Comparison of ENCODE assay signal across 1 cellular context in the genomic region with DNA sequence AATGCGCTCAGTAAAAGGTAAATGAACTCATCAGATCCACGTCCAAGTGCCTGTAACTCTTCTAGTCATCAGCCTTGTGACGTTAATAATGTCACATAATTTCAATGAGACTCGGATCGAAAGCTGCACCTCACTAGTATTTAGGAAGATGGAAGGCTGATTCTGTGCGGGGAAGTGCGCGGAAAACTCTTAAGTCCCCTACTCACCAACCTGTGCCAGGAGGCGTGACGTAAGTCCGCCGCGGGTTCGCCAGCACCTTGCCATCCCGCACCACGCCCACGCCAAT.
TF ChIP-seq lines count a peak whose summit lies in the region.

No MANE protein-coding gene starts in this region.

TF ChIP-seq in HepG2, 621 proteins besides CTCF, POLR2A, EP300 and RAD21 (continued from another document and continues in another):
- TF ChIP-seq, protein P1, sequence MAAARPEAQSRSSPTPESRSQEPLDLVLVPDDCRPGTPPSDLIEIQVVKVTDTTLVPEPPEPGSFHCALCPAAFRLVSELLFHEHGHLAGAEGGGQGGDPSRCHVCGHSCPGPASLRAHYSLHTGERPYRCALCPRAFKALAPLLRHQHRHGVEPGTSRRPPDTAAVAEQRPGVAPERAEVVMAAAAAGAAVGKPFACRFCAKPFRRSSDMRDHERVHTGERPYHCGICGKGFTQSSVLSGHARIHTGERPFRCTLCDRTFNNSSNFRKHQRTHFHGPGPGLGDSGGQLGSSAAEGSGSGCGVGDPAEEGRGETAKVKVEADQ (CRISPR knock-in tag; IDR thresholded peaks at IDR 0.05; ENCODE audit: borderline replicate concordance), result no peak
- TF ChIP-seq ZNF839 (CRISPR knock-in tag; IDR thresholded peaks at IDR 0.05; ENCODE audit: borderline replicate concordance) (no peak), MXI1 (IDR thresholded peaks at IDR 0.05; ENCODE audit: borderline replicate concordance, low read depth, low read length) (no peak; the same call in 2 of the 3 replicates), ZNF234 (CRISPR knock-in tag; conservative IDR thresholded peaks at IDR 0.05) (no peak), NAIF1 (CRISPR knock-in tag; IDR thresholded peaks at IDR 0.05; ENCODE audit: borderline replicate concordance) (no peak), RXRB (CRISPR knock-in tag; IDR thresholded peaks at IDR 0.05; ENCODE audit: borderline replicate concordance) (no peak), NFKB2 (CRISPR knock-in tag; IDR thresholded peaks at IDR 0.05; ENCODE audit: borderline replicate concordance) (no peak), ZSCAN9 (CRISPR knock-in tag; IDR thresholded peaks at IDR 0.05; ENCODE audit: borderline replicate concordance) (no peak), FOSL1 (CRISPR knock-in tag; IDR thresholded peaks at IDR 0.05; ENCODE audit: borderline replicate concordance) (no peak), ZNF670 (CRISPR knock-in tag; IDR thresholded peaks at IDR 0.05; ENCODE audit: borderline replicate concordance) (no peak), KDM2A (CRISPR knock-in tag; IDR thresholded peaks at IDR 0.05; ENCODE audit: borderline replicate concordance, low read depth) (no peak), ZNF615 (CRISPR knock-in tag; IDR thresholded peaks at IDR 0.05; ENCODE audit: borderline replicate concordance) (no peak), CEBPG (CRISPR knock-in tag; IDR thresholded peaks at IDR 0.05) (peak; percentile 33; the same call in 1 of the 2 replicates), ZNF3 (CRISPR knock-in tag; IDR thresholded peaks at IDR 0.05) (no peak), ZNF138 (CRISPR knock-in tag; IDR thresholded peaks at IDR 0.05; ENCODE audit: low read depth) (no peak), TCF12 (IDR thresholded peaks at IDR 0.05) (no peak), TCF12 (CRISPR knock-in tag; IDR thresholded peaks at IDR 0.05) (no peak), NRL (CRISPR knock-in tag; IDR thresholded peaks at IDR 0.05; ENCODE audit: borderline replicate concordance) (no peak), ZSCAN22 (CRISPR knock-in tag; IDR thresholded peaks at IDR 0.05) (no peak), ZNF260 (CRISPR knock-in tag; IDR thresholded peaks at IDR 0.05; ENCODE audit: borderline replicate concordance, low read depth) (no peak), ZBTB7B (CRISPR knock-in tag; IDR thresholded peaks at IDR 0.05) (peak; percentile 62; the same call in 1 of the 2 replicates), SMAD1 (CRISPR knock-in tag; IDR thresholded peaks at IDR 0.05; ENCODE audit: borderline replicate concordance, low read depth) (no peak), GATAD2A (CRISPR knock-in tag; IDR thresholded peaks at IDR 0.05) (peak; percentile 21), KLF9 (CRISPR knock-in tag; IDR thresholded peaks at IDR 0.05; ENCODE audit: low read depth) (peak; percentile 64; the same call in 1 of the 2 replicates), ZNF10 (CRISPR knock-in tag; IDR thresholded peaks at IDR 0.05; ENCODE audit: borderline replicate concordance, low read depth) (no peak), ZNF674 (CRISPR knock-in tag; IDR thresholded peaks at IDR 0.05; ENCODE audit: low read depth) (no peak), ZNF333 (CRISPR knock-in tag; IDR thresholded peaks at IDR 0.05; ENCODE audit: borderline replicate concordance) (no peak), ETV5 (CRISPR knock-in tag; IDR thresholded peaks at IDR 0.05; ENCODE audit: borderline replicate concordance) (no peak), ZFAT (CRISPR knock-in tag; conservative IDR thresholded peaks at IDR 0.05) (no peak), TMF1 (CRISPR knock-in tag; IDR thresholded peaks at IDR 0.05; ENCODE audit: low read depth) (no peak), ATAD3A (CRISPR knock-in tag; IDR thresholded peaks at IDR 0.05) (no peak), SIX4 (CRISPR knock-in tag; IDR thresholded peaks at IDR 0.05) (no peak), CAMTA2 (CRISPR knock-in tag; IDR thresholded peaks at IDR 0.05; ENCODE audit: borderline replicate concordance) (0 out of 2 replicates have a peak, but pooled peaks have one; percentile 19), NBN (conservative IDR thresholded peaks at IDR 0.05) (no peak), SAP130 (CRISPR knock-in tag; IDR thresholded peaks at IDR 0.05; ENCODE audit: low read depth) (no peak)
- TF ChIP-seq, protein P2, sequence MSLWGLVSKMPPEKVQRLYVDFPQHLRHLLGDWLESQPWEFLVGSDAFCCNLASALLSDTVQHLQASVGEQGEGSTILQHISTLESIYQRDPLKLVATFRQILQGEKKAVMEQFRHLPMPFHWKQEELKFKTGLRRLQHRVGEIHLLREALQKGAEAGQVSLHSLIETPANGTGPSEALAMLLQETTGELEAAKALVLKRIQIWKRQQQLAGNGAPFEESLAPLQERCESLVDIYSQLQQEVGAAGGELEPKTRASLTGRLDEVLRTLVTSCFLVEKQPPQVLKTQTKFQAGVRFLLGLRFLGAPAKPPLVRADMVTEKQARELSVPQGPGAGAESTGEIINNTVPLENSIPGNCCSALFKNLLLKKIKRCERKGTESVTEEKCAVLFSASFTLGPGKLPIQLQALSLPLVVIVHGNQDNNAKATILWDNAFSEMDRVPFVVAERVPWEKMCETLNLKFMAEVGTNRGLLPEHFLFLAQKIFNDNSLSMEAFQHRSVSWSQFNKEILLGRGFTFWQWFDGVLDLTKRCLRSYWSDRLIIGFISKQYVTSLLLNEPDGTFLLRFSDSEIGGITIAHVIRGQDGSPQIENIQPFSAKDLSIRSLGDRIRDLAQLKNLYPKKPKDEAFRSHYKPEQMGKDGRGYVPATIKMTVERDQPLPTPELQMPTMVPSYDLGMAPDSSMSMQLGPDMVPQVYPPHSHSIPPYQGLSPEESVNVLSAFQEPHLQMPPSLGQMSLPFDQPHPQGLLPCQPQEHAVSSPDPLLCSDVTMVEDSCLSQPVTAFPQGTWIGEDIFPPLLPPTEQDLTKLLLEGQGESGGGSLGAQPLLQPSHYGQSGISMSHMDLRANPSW (CRISPR knock-in tag; IDR thresholded peaks at IDR 0.05; ENCODE audit: borderline replicate concordance), result no peak
- TF ChIP-seq, protein P3, sequence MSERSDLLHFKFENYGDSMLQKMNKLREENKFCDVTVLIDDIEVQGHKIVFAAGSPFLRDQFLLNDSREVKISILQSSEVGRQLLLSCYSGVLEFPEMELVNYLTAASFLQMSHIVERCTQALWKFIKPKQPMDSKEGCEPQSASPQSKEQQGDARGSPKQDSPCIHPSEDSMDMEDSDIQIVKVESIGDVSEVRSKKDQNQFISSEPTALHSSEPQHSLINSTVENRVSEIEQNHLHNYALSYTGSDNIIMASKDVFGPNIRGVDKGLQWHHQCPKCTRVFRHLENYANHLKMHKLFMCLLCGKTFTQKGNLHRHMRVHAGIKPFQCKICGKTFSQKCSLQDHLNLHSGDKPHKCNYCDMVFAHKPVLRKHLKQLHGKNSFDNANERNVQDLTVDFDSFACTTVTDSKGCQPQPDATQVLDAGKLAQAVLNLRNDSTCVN (CRISPR knock-in tag; IDR thresholded peaks at IDR 0.05; ENCODE audit: borderline replicate concordance), result peak; percentile 17; the same call in 1 of the 2 replicates
- TF ChIP-seq, protein P4, sequence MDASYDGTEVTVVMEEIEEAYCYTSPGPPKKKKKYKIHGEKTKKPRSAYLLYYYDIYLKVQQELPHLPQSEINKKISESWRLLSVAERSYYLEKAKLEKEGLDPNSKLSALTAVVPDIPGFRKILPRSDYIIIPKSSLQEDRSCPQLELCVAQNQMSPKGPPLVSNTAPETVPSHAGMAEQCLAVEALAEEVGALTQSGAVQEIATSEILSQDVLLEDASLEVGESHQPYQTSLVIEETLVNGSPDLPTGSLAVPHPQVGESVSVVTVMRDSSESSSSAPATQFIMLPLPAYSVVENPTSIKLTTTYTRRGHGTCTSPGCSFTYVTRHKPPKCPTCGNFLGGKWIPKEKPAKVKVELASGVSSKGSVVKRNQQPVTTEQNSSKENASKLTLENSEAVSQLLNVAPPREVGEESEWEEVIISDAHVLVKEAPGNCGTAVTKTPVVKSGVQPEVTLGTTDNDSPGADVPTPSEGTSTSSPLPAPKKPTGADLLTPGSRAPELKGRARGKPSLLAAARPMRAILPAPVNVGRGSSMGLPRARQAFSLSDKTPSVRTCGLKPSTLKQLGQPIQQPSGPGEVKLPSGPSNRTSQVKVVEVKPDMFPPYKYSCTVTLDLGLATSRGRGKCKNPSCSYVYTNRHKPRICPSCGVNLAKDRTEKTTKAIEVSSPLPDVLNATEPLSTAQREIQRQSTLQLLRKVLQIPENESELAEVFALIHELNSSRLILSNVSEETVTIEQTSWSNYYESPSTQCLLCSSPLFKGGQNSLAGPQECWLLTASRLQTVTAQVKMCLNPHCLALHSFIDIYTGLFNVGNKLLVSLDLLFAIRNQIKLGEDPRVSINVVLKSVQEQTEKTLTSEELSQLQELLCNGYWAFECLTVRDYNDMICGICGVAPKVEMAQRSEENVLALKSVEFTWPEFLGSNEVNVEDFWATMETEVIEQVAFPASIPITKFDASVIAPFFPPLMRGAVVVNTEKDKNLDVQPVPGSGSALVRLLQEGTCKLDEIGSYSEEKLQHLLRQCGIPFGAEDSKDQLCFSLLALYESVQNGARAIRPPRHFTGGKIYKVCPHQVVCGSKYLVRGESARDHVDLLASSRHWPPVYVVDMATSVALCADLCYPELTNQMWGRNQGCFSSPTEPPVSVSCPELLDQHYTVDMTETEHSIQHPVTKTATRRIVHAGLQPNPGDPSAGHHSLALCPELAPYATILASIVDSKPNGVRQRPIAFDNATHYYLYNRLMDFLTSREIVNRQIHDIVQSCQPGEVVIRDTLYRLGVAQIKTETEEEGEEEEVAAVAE (CRISPR knock-in tag; IDR thresholded peaks at IDR 0.05; ENCODE audit: borderline replicate concordance), result no peak
- TF ChIP-seq, protein P5, sequence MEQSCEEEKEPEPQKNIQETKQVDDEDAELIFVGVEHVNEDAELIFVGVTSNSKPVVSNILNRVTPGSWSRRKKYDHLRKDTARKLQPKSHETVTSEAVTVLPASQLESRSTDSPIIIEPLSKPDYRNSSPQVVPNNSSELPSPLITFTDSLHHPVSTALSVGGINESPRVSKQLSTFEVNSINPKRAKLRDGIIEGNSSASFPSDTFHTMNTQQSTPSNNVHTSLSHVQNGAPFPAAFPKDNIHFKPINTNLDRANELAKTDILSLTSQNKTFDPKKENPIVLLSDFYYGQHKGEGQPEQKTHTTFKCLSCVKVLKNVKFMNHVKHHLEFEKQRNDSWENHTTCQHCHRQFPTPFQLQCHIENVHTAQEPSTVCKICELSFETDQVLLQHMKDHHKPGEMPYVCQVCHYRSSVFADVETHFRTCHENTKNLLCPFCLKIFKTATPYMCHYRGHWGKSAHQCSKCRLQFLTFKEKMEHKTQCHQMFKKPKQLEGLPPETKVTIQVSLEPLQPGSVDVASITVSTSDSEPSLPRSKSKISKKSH (CRISPR knock-in tag; IDR thresholded peaks at IDR 0.05; ENCODE audit: borderline replicate concordance), result no peak
- TF ChIP-seq, protein P6, sequence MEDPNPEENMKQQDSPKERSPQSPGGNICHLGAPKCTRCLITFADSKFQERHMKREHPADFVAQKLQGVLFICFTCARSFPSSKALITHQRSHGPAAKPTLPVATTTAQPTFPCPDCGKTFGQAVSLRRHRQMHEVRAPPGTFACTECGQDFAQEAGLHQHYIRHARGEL (CRISPR knock-in tag; IDR thresholded peaks at IDR 0.05), result 0 out of 2 replicates have a peak, but pooled peaks have one; percentile 51
- TF ChIP-seq, protein P7, sequence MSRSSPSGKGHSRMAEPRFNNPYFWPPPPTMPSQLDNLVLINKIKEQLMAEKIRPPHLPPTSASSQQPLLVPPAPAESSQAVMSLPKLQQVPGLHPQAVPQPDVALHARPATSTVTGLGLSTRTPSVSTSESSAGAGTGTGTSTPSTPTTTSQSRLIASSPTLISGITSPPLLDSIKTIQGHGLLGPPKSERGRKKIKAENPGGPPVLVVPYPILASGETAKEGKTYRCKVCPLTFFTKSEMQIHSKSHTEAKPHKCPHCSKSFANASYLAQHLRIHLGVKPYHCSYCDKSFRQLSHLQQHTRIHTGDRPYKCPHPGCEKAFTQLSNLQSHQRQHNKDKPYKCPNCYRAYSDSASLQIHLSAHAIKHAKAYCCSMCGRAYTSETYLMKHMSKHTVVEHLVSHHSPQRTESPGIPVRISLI (CRISPR knock-in tag; IDR thresholded peaks at IDR 0.05; ENCODE audit: borderline replicate concordance), result no peak
- TF ChIP-seq, protein P8, sequence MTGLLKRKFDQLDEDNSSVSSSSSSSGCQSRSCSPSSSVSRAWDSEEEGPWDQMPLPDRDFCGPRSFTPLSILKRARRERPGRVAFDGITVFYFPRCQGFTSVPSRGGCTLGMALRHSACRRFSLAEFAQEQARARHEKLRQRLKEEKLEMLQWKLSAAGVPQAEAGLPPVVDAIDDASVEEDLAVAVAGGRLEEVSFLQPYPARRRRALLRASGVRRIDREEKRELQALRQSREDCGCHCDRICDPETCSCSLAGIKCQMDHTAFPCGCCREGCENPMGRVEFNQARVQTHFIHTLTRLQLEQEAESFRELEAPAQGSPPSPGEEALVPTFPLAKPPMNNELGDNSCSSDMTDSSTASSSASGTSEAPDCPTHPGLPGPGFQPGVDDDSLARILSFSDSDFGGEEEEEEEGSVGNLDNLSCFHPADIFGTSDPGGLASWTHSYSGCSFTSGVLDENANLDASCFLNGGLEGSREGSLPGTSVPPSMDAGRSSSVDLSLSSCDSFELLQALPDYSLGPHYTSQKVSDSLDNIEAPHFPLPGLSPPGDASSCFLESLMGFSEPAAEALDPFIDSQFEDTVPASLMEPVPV (CRISPR knock-in tag; IDR thresholded peaks at IDR 0.05), result no peak
- TF ChIP-seq, protein P9, sequence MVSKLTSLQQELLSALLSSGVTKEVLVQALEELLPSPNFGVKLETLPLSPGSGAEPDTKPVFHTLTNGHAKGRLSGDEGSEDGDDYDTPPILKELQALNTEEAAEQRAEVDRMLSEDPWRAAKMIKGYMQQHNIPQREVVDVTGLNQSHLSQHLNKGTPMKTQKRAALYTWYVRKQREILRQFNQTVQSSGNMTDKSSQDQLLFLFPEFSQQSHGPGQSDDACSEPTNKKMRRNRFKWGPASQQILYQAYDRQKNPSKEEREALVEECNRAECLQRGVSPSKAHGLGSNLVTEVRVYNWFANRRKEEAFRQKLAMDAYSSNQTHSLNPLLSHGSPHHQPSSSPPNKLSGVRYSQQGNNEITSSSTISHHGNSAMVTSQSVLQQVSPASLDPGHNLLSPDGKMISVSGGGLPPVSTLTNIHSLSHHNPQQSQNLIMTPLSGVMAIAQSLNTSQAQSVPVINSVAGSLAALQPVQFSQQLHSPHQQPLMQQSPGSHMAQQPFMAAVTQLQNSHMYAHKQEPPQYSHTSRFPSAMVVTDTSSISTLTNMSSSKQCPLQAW (CRISPR knock-in tag; IDR thresholded peaks at IDR 0.05), result no peak
- TF ChIP-seq, protein P10, sequence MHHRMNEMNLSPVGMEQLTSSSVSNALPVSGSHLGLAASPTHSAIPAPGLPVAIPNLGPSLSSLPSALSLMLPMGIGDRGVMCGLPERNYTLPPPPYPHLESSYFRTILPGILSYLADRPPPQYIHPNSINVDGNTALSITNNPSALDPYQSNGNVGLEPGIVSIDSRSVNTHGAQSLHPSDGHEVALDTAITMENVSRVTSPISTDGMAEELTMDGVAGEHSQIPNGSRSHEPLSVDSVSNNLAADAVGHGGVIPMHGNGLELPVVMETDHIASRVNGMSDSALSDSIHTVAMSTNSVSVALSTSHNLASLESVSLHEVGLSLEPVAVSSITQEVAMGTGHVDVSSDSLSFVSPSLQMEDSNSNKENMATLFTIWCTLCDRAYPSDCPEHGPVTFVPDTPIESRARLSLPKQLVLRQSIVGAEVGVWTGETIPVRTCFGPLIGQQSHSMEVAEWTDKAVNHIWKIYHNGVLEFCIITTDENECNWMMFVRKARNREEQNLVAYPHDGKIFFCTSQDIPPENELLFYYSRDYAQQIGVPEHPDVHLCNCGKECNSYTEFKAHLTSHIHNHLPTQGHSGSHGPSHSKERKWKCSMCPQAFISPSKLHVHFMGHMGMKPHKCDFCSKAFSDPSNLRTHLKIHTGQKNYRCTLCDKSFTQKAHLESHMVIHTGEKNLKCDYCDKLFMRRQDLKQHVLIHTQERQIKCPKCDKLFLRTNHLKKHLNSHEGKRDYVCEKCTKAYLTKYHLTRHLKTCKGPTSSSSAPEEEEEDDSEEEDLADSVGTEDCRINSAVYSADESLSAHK (CRISPR knock-in tag; IDR thresholded peaks at IDR 0.05; ENCODE audit: borderline replicate concordance), result 0 out of 2 replicates have a peak, but pooled peaks have one; percentile 14
